8 cellular contexts compared by ENCODE assay signal in the genomic region with DNA sequence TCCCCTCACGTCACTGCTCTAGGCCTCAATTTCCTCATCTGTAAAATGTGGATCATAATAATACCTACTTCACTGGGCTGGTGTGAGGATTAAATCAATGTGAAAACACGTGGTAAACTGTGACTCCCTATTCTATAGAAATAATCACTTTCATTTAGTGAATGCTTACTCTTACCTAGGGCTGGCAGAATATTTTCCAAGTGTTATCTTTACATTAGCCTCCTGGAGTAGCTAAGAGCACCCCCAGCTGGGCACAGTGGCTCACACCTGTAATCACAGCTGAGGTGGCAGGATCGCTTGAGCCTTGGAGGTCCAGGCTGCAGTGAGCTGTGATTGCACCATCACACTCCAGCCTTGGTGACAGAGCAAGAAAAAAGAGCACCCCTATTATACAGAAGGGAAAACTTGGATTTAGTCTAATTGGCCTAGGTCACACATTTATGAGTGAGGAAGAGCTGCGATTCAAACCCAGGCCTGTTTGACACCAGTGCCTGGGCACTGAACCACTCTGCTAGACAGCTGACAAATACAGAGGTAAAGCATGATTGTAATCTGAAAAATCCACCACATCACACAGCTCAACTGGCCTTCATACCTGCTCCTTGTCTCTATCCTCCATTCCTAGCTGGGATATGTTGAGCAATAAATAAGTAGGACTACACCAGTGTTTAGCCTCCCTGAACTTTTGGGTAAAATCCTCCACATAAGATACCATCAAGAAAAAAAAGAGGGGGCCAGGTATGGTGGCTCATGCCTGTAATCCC. TPM values are rescaled to one million over a fixed set of nuclear protein-coding genes. Genes with fewer than 3 reads are reported as not detected.
DNase-seq lines count a peak whose midpoint lies in the region; ATAC-seq and TF ChIP-seq lines count a peak whose summit lies in the region.

No MANE protein-coding gene starts in this region.

- intact Hi-C loops in Caco-2 (cut with micrococcal nuclease; ENCODE audit: unreplicated experiment) = loop anchor here (1.0 to 5.0 kb wide), 2 partner anchors 44 to 287 kb away; partner anchors contain the start of genes CDK5RAP1 and ZNF341

- 0 out of 2 replicates have a peak, but pooled peaks cover 3% of the 10 kb centered on the region for H3F3A ChIP-seq in Loucy (ENCODE audit: low read depth)

- ATAC-seq in thoracic aorta (ENCODE audit: insufficient number of reproducible peaks, low FRiP score, low read depth) (no peak), GM18873 (IDR thresholded peaks at IDR 0.05; ENCODE audit: low FRiP score, unreplicated experiment) (no peak), GM19463 (IDR thresholded peaks at IDR 0.05; ENCODE audit: unreplicated experiment) (no peak)

- TF ChIP-seq CTCF in Caco-2 (IDR thresholded peaks at IDR 0.05; ENCODE audit: insufficient read depth in 1 of 2, low read depth in 1 of 2, low read length in 1 of 2, severe bottlenecking in 1 of 2, unreplicated experiment in 1 of 2) (peak; percentile 17 to 56), Loucy (conservative IDR thresholded peaks at IDR 0.05; ENCODE audit: low read length) (peak; percentile 57), thoracic aorta (IDR thresholded peaks at IDR 0.05) (no peak)

- POLR2A ChIA-PET in Caco-2 (lab: Charles Lee) = interaction anchor here (0.6 to 1.7 kb wide), 3 partner anchors 15 to 548 kb away, joined by 3 to 25 read pairs (median 6); partner anchors contain the start of gene CBFA2T2

- CTCF ChIA-PET in Caco-2 (lab: Charles Lee) = interaction anchor here (0.6 to 2.4 kb wide), 12 partner anchors 9 to 770 kb away, joined by 3 to 17 read pairs (median 4); partner anchors contain the start of genes CBFA2T2 and CDK5RAP1

- H3K9me3 ChIP-seq in Caco-2 (no peaks in the 10 kb centered on the region), Loucy (ENCODE audit: insufficient read depth, low read depth, low read length) (no peaks in the 10 kb centered on the region; the same call in 1 of the 2 replicates), thoracic aorta (no peaks in the 10 kb centered on the region)

- peaks cover 22% of the 10 kb centered on the region for H3K4me1 ChIP-seq in Caco-2
- peaks cover 29% of the 10 kb centered on the region for H3K4me1 ChIP-seq in Loucy (ENCODE audit: insufficient read depth, low read length, poor library complexity, severe bottlenecking)
- H3K4me1 ChIP-seq in thoracic aorta (ENCODE audit: control insufficient read depth in 1 of 2, low read depth in 2 of 2) = peaks cover 15 to 30% of the 10 kb centered on the region in 2 donors

- no peak overlapping the region for H3K27ac Mint-ChIP-seq in Caco-2 (ENCODE audit: unreplicated experiment)
- H3K27ac Mint-ChIP-seq in immature natural killer cell = peak overlapping the region; percentile 74 to 93 (median 90)

- BruUV-seq in Caco-2 (replicated peaks; lab: Mats Ljungman, UMichigan) = no TSS peak

- H4K20me1 ChIP-seq in Loucy (ENCODE audit: insufficient read depth, low read length, poor library complexity, severe bottlenecking) = no peaks in the 10 kb centered on the region

- H3K79me2 ChIP-seq in Loucy (ENCODE audit: insufficient read depth, low read length) = no peaks in the 10 kb centered on the region

- H3K4me3 ChIP-seq in Caco-2 (ENCODE audit: low read depth, low read length) = peak overlapping the region; percentile 72
- H3K4me3 ChIP-seq in Loucy (ENCODE audit: low read length, poor library complexity, severe bottlenecking) = peak overlapping the region; percentile 93
- H3K4me3 ChIP-seq in thoracic aorta = peak overlapping the region; percentile 89

- peak overlapping the region; percentile 89 for H3K4me3 Mint-ChIP-seq in Caco-2 (ENCODE audit: unreplicated experiment)
- peak overlapping the region; percentile 90 to 94 (median 93) for H3K4me3 Mint-ChIP-seq in immature natural killer cell

- DNase-seq in Caco-2 = peak; percentile 64 to 67
- peak; percentile 32 for DNase-seq in activated naive CD4-positive, alpha-beta T cell treated with Interleukin-2 at 50 U/mL for 16 hours
- peak in 2 of 3 donors; percentile 13 to 21 for DNase-seq in immature natural killer cell
- no peak for DNase-seq in thoracic aorta (ENCODE audit: low spot score)
- no peak for DNase-seq in putamen (ENCODE audit: low spot score)

- no peak overlapping the region for H3K9ac ChIP-seq in Loucy (ENCODE audit: low read depth, low read length, poor library complexity, severe bottlenecking)

- H3K9me3 Mint-ChIP-seq in Caco-2 (ENCODE audit: unreplicated experiment) (peaks cover 10% of the 10 kb centered on the region), immature natural killer cell (no peaks in the 10 kb centered on the region)

- peak overlapping the region; percentile 99 for H3K4me2 ChIP-seq in Loucy (ENCODE audit: low read depth, low read length, poor library complexity, severe bottlenecking)

- H3K36me3 Mint-ChIP-seq in Caco-2 (ENCODE audit: insufficient read depth, unreplicated experiment) = no peaks in the 10 kb centered on the region
- H3K36me3 Mint-ChIP-seq in immature natural killer cell = no peaks in the 10 kb centered on the region

- H3K9me2 ChIP-seq in Loucy (replicated peaks; ENCODE audit: low read depth, low read length) = no peaks in the 10 kb centered on the region

- no peaks in the 10 kb centered on the region for H3K27me3 ChIP-seq in Caco-2 (replicated peaks; ENCODE audit: control insufficient read depth, insufficient read depth, low read length)
- no peaks in the 10 kb centered on the region for H3K27me3 ChIP-seq in Loucy (ENCODE audit: insufficient read depth, low read length, poor library complexity, severe bottlenecking)
- H3K27me3 ChIP-seq in thoracic aorta (replicated peaks; ENCODE audit: insufficient read depth) = no peaks in the 10 kb centered on the region

- H3K27me3 Mint-ChIP-seq in Caco-2 (ENCODE audit: insufficient read depth, unreplicated experiment) = no peaks in the 10 kb centered on the region
- H3K27me3 Mint-ChIP-seq in immature natural killer cell (ENCODE audit: low read depth in 3 of 3) = peaks cover 7 to 9% (median 8%) of the 10 kb centered on the region in 3 donors

- H3K36me3 ChIP-seq in Caco-2 (ENCODE audit: control insufficient read depth, insufficient read depth, low read length) (no peaks in the 10 kb centered on the region), Loucy (ENCODE audit: insufficient read depth, low read length) (no peaks in the 10 kb centered on the region), thoracic aorta (no peaks in the 10 kb centered on the region)

- peak overlapping the region; percentile 85 to 90 for H3K27ac ChIP-seq in thoracic aorta

- peak overlapping the region; percentile 92; the same call in 1 of the 2 replicates for H2AFZ ChIP-seq in Loucy (ENCODE audit: low read length)

- peaks cover 26% of the 10 kb centered on the region for H3K4me1 Mint-ChIP-seq in Caco-2 (ENCODE audit: low read depth, unreplicated experiment)
- peaks cover 14 to 17% of the 10 kb centered on the region in 2 donors for H3K4me1 Mint-ChIP-seq in immature natural killer cell

RNA-seq across cellular contexts. Expression of gene SNTA1, which starts 1.4 kb away (rescaled TPM):
- total RNA-seq in Caco-2 (2022) (13.6 and 15.4 TPM in 2 replicates), thoracic aorta (100 to 1,000 TPM in 1 of 2 donors, 10 to 100 TPM in 1; 62.6 to 108 TPM)
- polyA plus RNA-seq in immature natural killer cell = 1 to 10 TPM in 2 of 3 donors, not detected in 1; 2.4 to 2.8 TPM

RNA-seq across cellular contexts. Expression of gene CDK5RAP1, which starts 43.7 kb away (rescaled TPM):
- 116 and 120 TPM in 2 replicates for total RNA-seq in Caco-2 (2022)
- polyA plus RNA-seq in immature natural killer cell = 10 to 100 TPM; 20.4 to 32.3 (median 20.9) TPM
- total RNA-seq in thoracic aorta = 10 to 100 TPM; 26.2 to 26.3 TPM

RNA-seq across cellular contexts. Expression of gene CBFA2T2, which starts 44.9 kb away (rescaled TPM):
- total RNA-seq in Caco-2 (2022) (30.6 and 33.3 TPM in 2 replicates), thoracic aorta (10 to 100 TPM; 14.8 to 18.0 TPM)
- 10 to 100 TPM in 2 of 3 donors, 1 to 10 TPM in 1; 7.5 to 15.5 (median 11.0) TPM for polyA plus RNA-seq in immature natural killer cell

Comparison
In these comparisons a context has a peak if more than half of its experiments do, and no peak if none do; other contexts are left out.
1. DNase-seq: peak in Caco-2 (2 of 2), activated naive CD4-positive, alpha-beta T cell treated with Interleukin-2 at 50 U/mL for 16 hours (single experiment) and immature natural killer cell (2 of 3); none in thoracic aorta (single experiment) and putamen (single experiment).
2. Peak in every context shown above with its lines, with median percentiles within 50 percentile points of each other: H3K4me3 ChIP-seq.